In genomic region chrX:71106427-71106826, GRCh38 we compare ENCODE assay signal across 12 cellular contexts. TPM values are rescaled to one million over a fixed set of nuclear protein-coding genes. Genes with fewer than 3 reads are reported as not detected.
DNase-seq lines count a peak whose midpoint lies in the region; ATAC-seq and TF ChIP-seq lines count a peak whose summit lies in the region.
"Had no signal": no experiment of that assay in that cellular context is flagged by ENCODE, and none has a peak within 500 bp of the region (broad histone marks: within the 10 kb centered on the region; RNA-seq: fewer than 3 reads in every experiment).

TSS of gene CXorf65 (minus strand) at chrX:71106740. CDS start at chrX:71106556, 184 bp downstream.

- no peak within 1 kb of the TSS for H3K4me3 ChIP-seq in cardiac muscle cell
- H3K4me3 ChIP-seq in right cardiac atrium (ENCODE audit: low read length), result no peak within 1 kb of the TSS
- no peak within 1 kb of the TSS for H3K4me3 ChIP-seq in effector memory CD4-positive, alpha-beta T cell (ENCODE audit: insufficient read depth, low read depth, low read length, poor library complexity, severe bottlenecking)
- no peak within 1 kb of the TSS for H3K4me3 ChIP-seq in BE2C (ENCODE audit: low read depth, low read length)

- no peak for TF ChIP-seq CTCF in cardiac muscle cell (IDR thresholded peaks at IDR 0.05; ENCODE audit: low read depth, low read length)
- no peak for TF ChIP-seq CTCF in BE2C (IDR thresholded peaks at IDR 0.05; ENCODE audit: low read depth, low read length)

- H3K27me3 ChIP-seq in cardiac muscle cell, result no peaks in the 10 kb centered on the region
- H3K27me3 ChIP-seq in right cardiac atrium (ENCODE audit: control insufficient read depth, insufficient read depth), result no peaks in the 10 kb centered on the region
- no peaks in the 10 kb centered on the region for H3K27me3 ChIP-seq in effector memory CD4-positive, alpha-beta T cell (replicated peaks; ENCODE audit: control insufficient read depth, insufficient read depth, low read length, poor library complexity, severe bottlenecking)
- H3K27me3 ChIP-seq in BE2C, result no peaks in the 10 kb centered on the region

- peak within 1 kb of the TSS; percentile 99 for H3K4me3 Mint-ChIP-seq in stimulated activated naive CD8-positive, alpha-beta T cell treated with anti-CD3 and anti-CD28 coated beads, Interleukin-15, Interleukin-2, amounts not matched to agents 100 ng/mL and 50 ng/mL, for 24 hours

- H3K36me3 Mint-ChIP-seq in stimulated activated naive CD8-positive, alpha-beta T cell treated with anti-CD3 and anti-CD28 coated beads, Interleukin-15, Interleukin-2, amounts not matched to agents 100 ng/mL and 50 ng/mL, for 24 hours (ENCODE audit: low read depth), result peaks cover 68% of the 10 kb centered on the region

- H3K36me3 ChIP-seq in cardiac muscle cell (no peaks in the 10 kb centered on the region), BE2C (no peaks in the 10 kb centered on the region)
- peaks cover 13% of the 10 kb centered on the region for H3K36me3 ChIP-seq in effector memory CD4-positive, alpha-beta T cell (ENCODE audit: control insufficient read depth, insufficient read depth, low read length)

- H3K4me1 Mint-ChIP-seq in stimulated activated naive CD8-positive, alpha-beta T cell treated with anti-CD3 and anti-CD28 coated beads, Interleukin-15, Interleukin-2, amounts not matched to agents 100 ng/mL and 50 ng/mL, for 24 hours (ENCODE audit: low read depth), result peaks cover 68% of the 10 kb centered on the region

- no peak for DNase-seq in cardiac muscle cell (ENCODE audit: low read depth in 1 of 2, low spot score in 1 of 2)
- no peak for DNase-seq in right cardiac atrium
- DNase-seq in RPMI7951 (ENCODE audit: low read depth), result peak; percentile 10
- peak in 1 of 3 donors; percentile 19 for DNase-seq in effector memory CD4-positive, alpha-beta T cell
- DNase-seq in NCI-H1092 treated with DMSO at 0.1 percent for 48 hours (lab: John Stamatoyannopoulos, UW), result no peak
- DNase-seq in BE2C, result no peak
- DNase-seq: activated CD4-positive, CD25-positive, alpha-beta regulatory T cell treated with anti-CD3 and anti-CD28 coated beads, Interleukin-2, amount 50 U/mL, for 72 hours; SHP77 had no signal

- H3K27me3 Mint-ChIP-seq in stimulated activated naive CD8-positive, alpha-beta T cell treated with anti-CD3 and anti-CD28 coated beads, Interleukin-15, Interleukin-2, amounts not matched to agents 100 ng/mL and 50 ng/mL, for 24 hours, result no peaks in the 10 kb centered on the region

- H3K27ac ChIP-seq in cardiac muscle cell (peak within 1 kb of the TSS; percentile 88), right cardiac atrium (ENCODE audit: low read length) (no peak within 1 kb of the TSS)
- peak within 1 kb of the TSS; percentile 96 for H3K27ac ChIP-seq in effector memory CD4-positive, alpha-beta T cell (ENCODE audit: insufficient read depth, low read length, poor library complexity, severe bottlenecking)
- H3K27ac ChIP-seq: KMS-11 had no signal

- intact Hi-C loops in right cardiac atrium (cut with DNase I), result no loop called here

- H3K9me3 Mint-ChIP-seq in stimulated activated naive CD8-positive, alpha-beta T cell treated with anti-CD3 and anti-CD28 coated beads, Interleukin-15, Interleukin-2, amounts not matched to agents 100 ng/mL and 50 ng/mL, for 24 hours, result no peaks in the 10 kb centered on the region

- H3K4me1 ChIP-seq in cardiac muscle cell (ENCODE audit: low read depth), result peaks cover 34% of the 10 kb centered on the region
- H3K4me1 ChIP-seq in right cardiac atrium (ENCODE audit: control insufficient read depth, insufficient read depth, low read length), result no peaks in the 10 kb centered on the region
- peaks cover 64% of the 10 kb centered on the region for H3K4me1 ChIP-seq in effector memory CD4-positive, alpha-beta T cell (ENCODE audit: control insufficient read depth, insufficient read depth, low read length, poor library complexity, severe bottlenecking)
- H3K4me1 ChIP-seq in BE2C, result peaks cover 20% of the 10 kb centered on the region

- WGBS in right cardiac atrium, result 82% methylated on average over 1 of the region's 1 CpG

- peak within 1 kb of the TSS; percentile 97 for H3K27ac Mint-ChIP-seq in stimulated activated naive CD8-positive, alpha-beta T cell treated with anti-CD3 and anti-CD28 coated beads, Interleukin-15, Interleukin-2, amounts not matched to agents 100 ng/mL and 50 ng/mL, for 24 hours

- H3K9me3 ChIP-seq in cardiac muscle cell (ENCODE audit: low read depth) (no peaks in the 10 kb centered on the region), right cardiac atrium (ENCODE audit: control insufficient read depth, low read length) (no peaks in the 10 kb centered on the region), BE2C (no peaks in the 10 kb centered on the region)
- H3K9me3 ChIP-seq in effector memory CD4-positive, alpha-beta T cell (ENCODE audit: control insufficient read depth, low read length), result no peaks in the 10 kb centered on the region

- no peak for ATAC-seq in right cardiac atrium
- no peak for ATAC-seq in HG02623 (IDR thresholded peaks at IDR 0.05; ENCODE audit: unreplicated experiment)
- ATAC-seq: sciatic nerve had no signal

RNA-seq across cellular contexts. Expression of gene CXorf65, which starts in this region (rescaled TPM):
- not detected in 2 replicates for total RNA-seq in cardiac muscle cell
- not detected in 2 replicates for polyA plus RNA-seq in cardiac muscle cell
- under 1 TPM in 1 of 4 donors, not detected in 3; 0.71 TPM for total RNA-seq in right cardiac atrium
- not detected for polyA plus RNA-seq in right cardiac atrium
- total RNA-seq in RPMI7951 (2014; rRNA removed; shearing (Covaris generic)), result not detected in 2 replicates
- 1.1 TPM for polyA plus RNA-seq in BE2C (2012; ENCODE audit: insufficient read depth, insufficient read length, low read depth)
- total RNA-seq: sciatic nerve had no signal

Comparison
In these comparisons a context has a peak if more than half of its experiments do, and no peak if none do; other contexts are left out.
1. Peak in DNase-seq in RPMI7951; RNA of the gene not detected or under 1 TPM.